8 cellular contexts compared by ENCODE assay signal in the genomic region with DNA sequence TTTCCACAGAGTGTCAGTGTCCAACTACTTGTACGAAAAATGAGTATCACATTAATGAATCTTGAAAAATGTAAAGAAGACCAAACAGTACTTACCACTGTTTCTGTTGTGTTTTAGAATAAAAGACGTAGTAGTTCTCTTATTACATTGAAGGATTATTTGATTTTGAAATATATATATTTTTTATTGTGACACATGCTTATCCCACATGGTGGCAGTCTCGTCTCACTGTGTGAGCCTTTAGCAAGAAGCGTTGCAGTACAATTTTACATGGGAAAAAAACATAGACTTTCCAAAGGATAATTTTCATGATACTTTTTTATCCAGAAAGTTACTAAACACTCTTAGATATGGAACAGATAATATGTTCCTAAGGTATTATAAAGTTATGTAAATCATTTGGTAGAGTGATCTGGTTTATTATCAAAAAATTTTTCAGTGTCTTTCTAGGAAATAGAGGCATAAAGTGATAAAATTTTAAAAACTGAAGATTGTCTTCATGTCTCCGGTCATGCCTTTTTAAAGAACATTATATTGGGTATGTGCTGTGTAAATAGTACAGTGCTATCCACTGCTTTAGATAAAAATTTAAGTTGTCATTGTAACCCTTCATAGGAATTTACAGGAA.
DNase-seq lines count a peak whose midpoint lies in the region; ATAC-seq and TF ChIP-seq lines count a peak whose summit lies in the region.

No MANE protein-coding gene starts in this region.

- peaks cover under 1 to 2% of the 10 kb centered on the region in 2 donors for H3K4me1 ChIP-seq in neuronal stem cell (ENCODE audit: control insufficient read depth in 2 of 2, insufficient read depth in 1 of 2, low read depth in 1 of 2, low read length in 2 of 2)
- no peaks in the 10 kb centered on the region for H3K4me1 ChIP-seq in Karpas-422 (ENCODE audit: low read length)

- H3K9ac ChIP-seq in neuronal stem cell (ENCODE audit: low read depth, low read length, poor library complexity): no peak overlapping the region
- no peak overlapping the region for H3K9ac ChIP-seq in Karpas-422 (ENCODE audit: low read length)

- H3K27ac ChIP-seq in dorsolateral prefrontal cortex (no peak overlapping the region), neuronal stem cell (replicated peaks; ENCODE audit: low read length) (no peak overlapping the region), Karpas-422 (ENCODE audit: low read length) (no peak overlapping the region)

- no peaks in the 10 kb centered on the region for H3K79me1 ChIP-seq in neuronal stem cell (ENCODE audit: low read depth, low read length)

- H3K18ac ChIP-seq in neuronal stem cell (ENCODE audit: low read length): no peak overlapping the region

- no peak overlapping the region for H3K4me2 ChIP-seq in neuronal stem cell (ENCODE audit: insufficient read depth, low read length, poor library complexity, severe bottlenecking)
- H3K4me2 ChIP-seq in Karpas-422 (ENCODE audit: low read depth, low read length, poor library complexity, severe bottlenecking): no peak overlapping the region

- peak in 52 of 56 donors; percentile 23 to 71 (median 52) for TF ChIP-seq CTCF in dorsolateral prefrontal cortex (IDR thresholded peaks at IDR 0.05 in 54 of 56, conservative IDR thresholded peaks at IDR 0.05 in 2 of 56; ENCODE audit: low read depth in 1 of 56, partially characterized antibody in 56 of 56)

- WGBS in neuronal stem cell (ENCODE audit: extremely low coverage in 2 of 2, insufficient read length in 2 of 2, insufficient replicate concordance in 1 of 2), 2 donors: no CpG with 5 or more reads among the region's 5 CpGs

- no peaks in the 10 kb centered on the region for H4K20me1 ChIP-seq in Karpas-422 (ENCODE audit: insufficient read depth, low read depth, low read length)

- intact Hi-C loops in dorsolateral prefrontal cortex (cut with DNase I): no loop called here

- no peak overlapping the region for H4K8ac ChIP-seq in neuronal stem cell (ENCODE audit: low read depth, low read length)

- H2BK120ac ChIP-seq in neuronal stem cell (ENCODE audit: low read depth, low read length): no peak overlapping the region

- H3K4ac ChIP-seq in neuronal stem cell (ENCODE audit: low read length): no peak overlapping the region

- no peak overlapping the region for H2AK5ac ChIP-seq in neuronal stem cell (ENCODE audit: low read depth, low read length)

- H3K36me3 ChIP-seq in neuronal stem cell (replicated peaks in 1 of 2; ENCODE audit: control insufficient read depth in 2 of 2, insufficient read depth in 2 of 2, low read length in 2 of 2) (no peaks in the 10 kb centered on the region), Karpas-422 (ENCODE audit: insufficient read depth, low read length) (no peaks in the 10 kb centered on the region)

- DNase-seq in DMS153 treated with DMSO at 0.1 percent for 48 hours (lab: John Stamatoyannopoulos, UW; ENCODE audit: unreplicated experiment) (peak; percentile 18), DMS153 (lab: John Stamatoyannopoulos, UW) (no peak), NCI-H146 treated with DMSO at 0.1 percent for 48 hours (lab: John Stamatoyannopoulos, UW; ENCODE audit: unreplicated experiment) (peak; percentile 35), dorsolateral prefrontal cortex (peak in 1 of 10 donors; percentile 27), neuronal stem cell (ENCODE audit: low spot score) (peak; percentile 5), Karpas-422 (no peak)
- DNase-seq in central memory CD4-positive, alpha-beta T cell: no peak

- H2BK12ac ChIP-seq in neuronal stem cell (ENCODE audit: low read length): no peak overlapping the region

- H3K14ac ChIP-seq in neuronal stem cell (ENCODE audit: low read length): no peak overlapping the region

- no peak overlapping the region for H4K91ac ChIP-seq in neuronal stem cell (ENCODE audit: low read depth, low read length, poor library complexity)

- no peaks in the 10 kb centered on the region for H3K9me2 ChIP-seq in Karpas-422 (replicated peaks; ENCODE audit: insufficient read depth, low read length)

- H2BK15ac ChIP-seq in neuronal stem cell (ENCODE audit: low read length): no peak overlapping the region

- H3K23ac ChIP-seq in neuronal stem cell (ENCODE audit: low read depth, low read length, poor library complexity): no peak overlapping the region

- no peak overlapping the region for H2AFZ ChIP-seq in neuronal stem cell (ENCODE audit: low read length)
- no peak overlapping the region for H2AFZ ChIP-seq in Karpas-422 (ENCODE audit: low read length)

- H3K4me3 ChIP-seq in dorsolateral prefrontal cortex (no peak overlapping the region), neuronal stem cell (ENCODE audit: low read length in 2 of 2) (no peak overlapping the region), Karpas-422 (ENCODE audit: low read length) (no peak overlapping the region)

- H3K27me3 ChIP-seq in dorsolateral prefrontal cortex (no peaks in the 10 kb centered on the region), neuronal stem cell (ENCODE audit: control insufficient read depth in 3 of 3, insufficient read depth in 3 of 3, low read depth in 1 of 3, low read length in 3 of 3) (no peaks in the 10 kb centered on the region), Karpas-422 (ENCODE audit: low read length) (no peaks in the 10 kb centered on the region)

- no peak overlapping the region for H2BK5ac ChIP-seq in neuronal stem cell (ENCODE audit: low read length)

- H3K9me3 ChIP-seq in neuronal stem cell (replicated peaks in 1 of 2; ENCODE audit: control insufficient read depth in 2 of 2, insufficient read depth in 1 of 2, low read depth in 1 of 2, low read length in 2 of 2) (no peaks in the 10 kb centered on the region), Karpas-422 (ENCODE audit: low read length) (no peaks in the 10 kb centered on the region)

- ATAC-seq in HG02973 (IDR thresholded peaks at IDR 0.05; ENCODE audit: unreplicated experiment): no peak

- H3K79me2 ChIP-seq in Karpas-422 (ENCODE audit: low read length): no peaks in the 10 kb centered on the region

Comparison
In these comparisons a context has a peak if more than half of its experiments do, and no peak if none do; other contexts are left out.
1. DNase-seq: peak in DMS153 treated with DMSO at 0.1 percent for 48 hours (single experiment), NCI-H146 treated with DMSO at 0.1 percent for 48 hours (single experiment) and neuronal stem cell (single experiment); none in DMS153 (single experiment), central memory CD4-positive, alpha-beta T cell (single experiment) and Karpas-422 (single experiment).